ENCODE assay signal across 27 cellular contexts in genomic region chr5:100186181-100186580, GRCh38.
DNase-seq lines count a peak whose midpoint lies in the region; ATAC-seq and TF ChIP-seq lines count a peak whose summit lies in the region.
"Had no signal": no experiment of that assay in that cellular context is flagged by ENCODE, and none has a peak within 500 bp of the region (broad histone marks: within the 10 kb centered on the region; RNA-seq: fewer than 3 reads in every experiment).

No MANE protein-coding gene starts in this region.

- no TSS peak for BruUV-seq in OCI-LY7 (replicated peaks; lab: Mats Ljungman, UMichigan)

- no peak for ATAC-seq in HG02623 (IDR thresholded peaks at IDR 0.05; ENCODE audit: unreplicated experiment)
- ATAC-seq in GM21717 (IDR thresholded peaks at IDR 0.05; ENCODE audit: unreplicated experiment) = no peak
- ATAC-seq: HCT116 had no signal

- no peak overlapping the region for H3K4me3 Mint-ChIP-seq in neural crest cell
- H3K4me3 Mint-ChIP-seq: T-helper 1 cell treated with Interleukin-12 subunit alpha and Interleukin-12 subunit beta and Interleukin-4 antibody, amounts not matched to agents 30 μg/mL and 1 μg/mL, for 36 hours had no signal

- no peaks in the 10 kb centered on the region for H3K9me2 ChIP-seq in OCI-LY7 (ENCODE audit: insufficient read depth, low read length)
- H3K9me2 ChIP-seq: SK-N-SH had no signal

- no peak overlapping the region for H3K4me2 ChIP-seq in OCI-LY7 (ENCODE audit: low read length)
- H3K4me2 ChIP-seq: SK-N-SH had no signal

- in situ Hi-C loops in SK-MEL-5 (cut with HindIII; ENCODE audit: low pct_unique_long_range_greater_than_20kb, low sequenced_read_pairs) = no loop called here

- DNase-seq in D341Med (ENCODE audit: low spot score) (peak; percentile 6), NCI-H146 (lab: John Stamatoyannopoulos, UW) (peak; percentile 54), SK-MEL-5 (ENCODE audit: low read depth, low spot score) (peak; percentile 41), neural crest cell (ENCODE audit: low read depth, low spot score) (no peak), OCI-LY7 (ENCODE audit: low spot score) (no peak), thyroid gland (no peak)
- DNase-seq: 8988T, Calu3, DMS153, KBM-7, MG63, NCI-H1048, NCI-H1417, NCI-H187, NCI-H2081 treated with DMSO at 0.1 percent for 48 hours, NCI-H2171 treated with DMSO at 0.1 percent for 48 hours, NCI-H446, NCI-H524 treated with DMSO at 0.1 percent for 48 hours, OCI-M1, Peyer's patch, SIG-M5, SK-N-SH, SW 1271 had no signal

- no peaks in the 10 kb centered on the region for H4K20me1 ChIP-seq in OCI-LY7 (ENCODE audit: insufficient read depth, low read length)

- H3K27ac ChIP-seq in OCI-LY7 (ENCODE audit: low read depth, low read length, poor library complexity, severe bottlenecking) (no peak overlapping the region), thyroid gland (no peak overlapping the region)
- H3K27ac ChIP-seq: Peyer's patch had no signal

- CTCF ChIA-PET in OCI-LY7 (lab: Charles Lee; ENCODE audit: unreplicated experiment) = no interaction called here

- H3K4me1 ChIP-seq in OCI-LY7 (ENCODE audit: insufficient read depth, low read length, poor library complexity, severe bottlenecking) (no peaks in the 10 kb centered on the region), thyroid gland (no peaks in the 10 kb centered on the region)
- H3K4me1 ChIP-seq: Peyer's patch had no signal

- no peaks in the 10 kb centered on the region for H3K79me2 ChIP-seq in OCI-LY7 (ENCODE audit: insufficient read depth, low read depth, low read length)

- POLR2A ChIA-PET in OCI-LY7 (lab: Charles Lee) = interaction anchor here (1.0 to 1.2 kb wide), 3 partner anchors 12 to 335 kb away, joined by 3 to 4 read pairs (median 3); no protein-coding TSS in a partner anchor

- intact Hi-C loops in OCI-LY7 (cut with micrococcal nuclease; ENCODE audit: unreplicated experiment) = no loop called here
- intact Hi-C loops in thyroid gland (cut with DNase I) = no loop called here

- no peak overlapping the region for H2AFZ ChIP-seq in OCI-LY7 (ENCODE audit: low read length)

- 51 to 57% methylated on average over 2 of the region's 2 CpGs for WGBS in thyroid gland, 2 donors

- H3K27me3 ChIP-seq in thyroid gland = no peaks in the 10 kb centered on the region
- H3K27me3 ChIP-seq: MG63, Peyer's patch had no signal

- no peak overlapping the region for H3K4me3 ChIP-seq in OCI-LY7 (ENCODE audit: low read depth, low read length, poor library complexity, severe bottlenecking)
- H3K4me3 ChIP-seq in thyroid gland (replicated peaks in 1 of 3) = no peak overlapping the region
- H3K4me3 ChIP-seq: MG63, Peyer's patch had no signal

- peaks cover 26% of the 10 kb centered on the region for H3K4me1 Mint-ChIP-seq in neural crest cell

- peak overlapping the region; percentile 53 for H3K27ac Mint-ChIP-seq in neural crest cell (ENCODE audit: unreplicated experiment)
- H3K27ac Mint-ChIP-seq: T-helper 1 cell treated with Interleukin-12 subunit alpha and Interleukin-12 subunit beta and Interleukin-4 antibody, amounts not matched to agents 30 μg/mL and 1 μg/mL, for 36 hours had no signal

- no peaks in the 10 kb centered on the region for H3K36me3 Mint-ChIP-seq in neural crest cell (ENCODE audit: low read depth)

- no peaks in the 10 kb centered on the region for H3K27me3 Mint-ChIP-seq in neural crest cell (ENCODE audit: low read depth)

- TF ChIP-seq POLR2A in thyroid gland (IDR thresholded peaks at IDR 0.05) = no peak

- TF ChIP-seq CTCF in neural crest cell (conservative IDR thresholded peaks at IDR 0.05) (no peak), OCI-LY7 (conservative IDR thresholded peaks at IDR 0.05; ENCODE audit: low read length) (no peak), thyroid gland (IDR thresholded peaks at IDR 0.05) (no peak)

- no peaks in the 10 kb centered on the region for H3K36me3 ChIP-seq in OCI-LY7 (ENCODE audit: insufficient read depth, low read length)
- no peaks in the 10 kb centered on the region for H3K36me3 ChIP-seq in thyroid gland
- H3K36me3 ChIP-seq: MG63, Peyer's patch had no signal

- H3K9me3 ChIP-seq in OCI-LY7 (ENCODE audit: low read length) (no peaks in the 10 kb centered on the region), thyroid gland (no peaks in the 10 kb centered on the region)
- H3K9me3 ChIP-seq: MG63, Peyer's patch, SK-N-SH had no signal

- H3K9me3 Mint-ChIP-seq in neural crest cell = peaks cover 2% of the 10 kb centered on the region
- H3K9me3 Mint-ChIP-seq: T-helper 1 cell treated with Interleukin-12 subunit alpha and Interleukin-12 subunit beta and Interleukin-4 antibody, amounts not matched to agents 30 μg/mL and 1 μg/mL, for 36 hours had no signal

Comparison
In these comparisons a context has a peak if more than half of its experiments do, and no peak if none do; other contexts are left out.
1. DNase-seq: peak in D341Med (single experiment), NCI-H146 (single experiment) and SK-MEL-5 (single experiment); none in neural crest cell (single experiment), OCI-LY7 (single experiment) and thyroid gland (0 of 2).